Comparison of ENCODE assay signal across 22 cellular contexts in genomic region chr11:109961261-109961660, GRCh38.
DNase-seq lines count a peak whose midpoint lies in the region; ATAC-seq and TF ChIP-seq lines count a peak whose summit lies in the region.
"Had no signal": no experiment of that assay in that cellular context is flagged by ENCODE, and none has a peak within 500 bp of the region (broad histone marks: within the 10 kb centered on the region; RNA-seq: fewer than 3 reads in every experiment).

No MANE protein-coding gene starts in this region.

- no peak for TF ChIP-seq EP300 in tibial nerve (IDR thresholded peaks at IDR 0.05)

- no peaks in the 10 kb centered on the region for H3K9me3 Mint-ChIP-seq in osteocyte (ENCODE audit: unreplicated experiment)
- H3K9me3 Mint-ChIP-seq: CD4-positive, alpha-beta T cell; HFFc6 had no signal

- no peak for TF ChIP-seq POLR2A in tibial nerve (IDR thresholded peaks at IDR 0.05)

- H2AFZ ChIP-seq in ACC112 (ENCODE audit: low read length, unreplicated experiment), result no peak overlapping the region

- H3K27ac ChIP-seq in ACC112 (ENCODE audit: low read depth, low read length), result 0 out of 2 replicates have a peak overlapping the region, but pooled peaks have one; percentile 18
- peak overlapping the region; percentile 36 for H3K27ac ChIP-seq in HUES48 (ENCODE audit: low read depth, low read length)
- peak overlapping the region; percentile 38 for H3K27ac ChIP-seq in brain microvascular endothelial cell
- peak overlapping the region in 3 of 4 donors; percentile 38 to 82 (median 51) for H3K27ac ChIP-seq in tibial nerve
- H3K27ac ChIP-seq: 22Rv1; BLaER1 treated with 17β-estradiol and CSF1 and Interleukin-3, amounts not matched to agents 10 nM and 100 nM had no signal

- TF ChIP-seq CTCF in brain microvascular endothelial cell (IDR thresholded peaks at IDR 0.05; ENCODE audit: low read depth, low read length, missing control alignments), result no peak
- no peak for TF ChIP-seq CTCF in tibial nerve (IDR thresholded peaks at IDR 0.05)
- no peak for TF ChIP-seq CTCF in osteocyte (IDR thresholded peaks at IDR 0.05)

- H3K9ac ChIP-seq in HUES48 (ENCODE audit: low read depth, low read length), result no peak overlapping the region
- H3K9ac ChIP-seq: BLaER1 treated with 17β-estradiol and CSF1 and Interleukin-3, amounts not matched to agents 10 nM and 100 nM had no signal

- DNase-seq in brain microvascular endothelial cell, result no peak
- no peak for DNase-seq in tibial nerve (ENCODE audit: low spot score in 2 of 2)
- DNase-seq in NCI-H748 treated with DMSO at 0.1 percent for 48 hours (lab: John Stamatoyannopoulos, UW), result no peak
- DNase-seq in osteocyte (ENCODE audit: extremely low spot score, unreplicated experiment), result no peak
- DNase-seq: ACHN; AML-193; BE2C; CD4-positive, alpha-beta T cell; CD8-positive, alpha-beta memory T cell; DMS 273 treated with DMSO at 0.1 percent for 48 hours; DMS79; GDM1; GOT3 had no signal

- H3K27ac Mint-ChIP-seq in osteocyte (ENCODE audit: unreplicated experiment), result no peak overlapping the region
- H3K27ac Mint-ChIP-seq: CD14-positive monocyte; CD4-positive, alpha-beta T cell; CD8-positive, alpha-beta memory T cell; HFFc6 had no signal

- ATAC-seq in HG02588 (IDR thresholded peaks at IDR 0.05; ENCODE audit: unreplicated experiment), result no peak
- ATAC-seq: GM12878 had no signal

- H3K27me3 ChIP-seq in ACC112 (ENCODE audit: insufficient read depth, low read length) (no peaks in the 10 kb centered on the region), HUES48 (ENCODE audit: control insufficient read depth, insufficient read depth, low read length) (no peaks in the 10 kb centered on the region), brain microvascular endothelial cell (replicated peaks) (no peaks in the 10 kb centered on the region), tibial nerve (no peaks in the 10 kb centered on the region)
- H3K27me3 ChIP-seq: BE2C; BLaER1 treated with 17β-estradiol and CSF1 and Interleukin-3, amounts not matched to agents 10 nM and 100 nM had no signal

- in situ Hi-C loops in brain microvascular endothelial cell (cut with HindIII; ENCODE audit: low pct_ligation_motif_present, low sequenced_read_pairs), result no loop called here

- H3K27me3 Mint-ChIP-seq in osteocyte (ENCODE audit: unreplicated experiment), result no peaks in the 10 kb centered on the region
- H3K27me3 Mint-ChIP-seq: CD4-positive, alpha-beta T cell had no signal

- 91 to 93% methylated on average over 2 of the region's 2 CpGs for WGBS in tibial nerve, 2 donors

- no peaks in the 10 kb centered on the region for H3K36me3 Mint-ChIP-seq in osteocyte (ENCODE audit: unreplicated experiment)
- H3K36me3 Mint-ChIP-seq: CD14-positive monocyte; CD8-positive, alpha-beta memory T cell had no signal

- no peak overlapping the region for H3K4me3 ChIP-seq in ACC112 (ENCODE audit: low read depth, low read length)
- H3K4me3 ChIP-seq in HUES48 (ENCODE audit: low read depth, low read length), result no peak overlapping the region
- H3K4me3 ChIP-seq in brain microvascular endothelial cell (ENCODE audit: low read depth, low read length), result no peak overlapping the region
- H3K4me3 ChIP-seq in tibial nerve, result no peak overlapping the region
- H3K4me3 ChIP-seq: BLaER1 treated with 17β-estradiol and CSF1 and Interleukin-3, amounts not matched to agents 10 nM and 100 nM; GM12878; HAP-1 had no signal

- no peaks in the 10 kb centered on the region for H3K79me2 ChIP-seq in ACC112 (ENCODE audit: control insufficient read depth, insufficient read depth, low read length, unreplicated experiment)

- peaks cover 2% of the 10 kb centered on the region for H3K4me1 Mint-ChIP-seq in osteocyte (ENCODE audit: unreplicated experiment)
- H3K4me1 Mint-ChIP-seq: CD14-positive monocyte had no signal

- peaks cover 8% of the 10 kb centered on the region for H3K4me1 ChIP-seq in ACC112 (ENCODE audit: control insufficient read depth, insufficient read depth, low read length, unreplicated experiment)
- H3K4me1 ChIP-seq in HUES48 (ENCODE audit: control insufficient read depth, insufficient read depth, low read length), result peaks cover 13% of the 10 kb centered on the region
- H3K4me1 ChIP-seq in tibial nerve, result peaks cover 0 to 33% (median 2%) of the 10 kb centered on the region in 4 donors
- H3K4me1 ChIP-seq: BE2C, HAP-1 had no signal

- H3K4me3 Mint-ChIP-seq in osteocyte (ENCODE audit: unreplicated experiment), result no peak overlapping the region
- H3K4me3 Mint-ChIP-seq: CD14-positive monocyte; CD4-positive, alpha-beta T cell; CD8-positive, alpha-beta memory T cell; HFFc6 had no signal

- no peaks in the 10 kb centered on the region for H3K36me3 ChIP-seq in ACC112 (ENCODE audit: insufficient read depth, low read length)
- H3K36me3 ChIP-seq in HUES48 (ENCODE audit: control insufficient read depth, insufficient read depth, low read length), result no peaks in the 10 kb centered on the region
- no peaks in the 10 kb centered on the region for H3K36me3 ChIP-seq in brain microvascular endothelial cell (replicated peaks)
- H3K36me3 ChIP-seq in tibial nerve, result no peaks in the 10 kb centered on the region
- H3K36me3 ChIP-seq: BE2C; BLaER1 treated with 17β-estradiol and CSF1 and Interleukin-3, amounts not matched to agents 10 nM and 100 nM; HAP-1 had no signal

- H3K9me3 ChIP-seq in HUES48 (ENCODE audit: control insufficient read depth, insufficient read depth, low read length), result no peaks in the 10 kb centered on the region
- no peaks in the 10 kb centered on the region for H3K9me3 ChIP-seq in tibial nerve
- H3K9me3 ChIP-seq: BE2C, HAP-1 had no signal
